ENCODE assay signal across 1 cellular context in genomic region chr22:30245985-30246901, GRCh38.
A peak's percentile ranks its signal among the peaks of the same experiment; 100 is the strongest.
TF ChIP-seq lines count a peak whose summit lies in the region.

Gene LIF, minus strand, starts transcription at chr22:30246759. Its CDS starts 64 bp downstream, at chr22:30246695.

TF ChIP-seq in HEK293, 187 proteins besides CTCF, POLR2A, EP300 and RAD21 (continued from another document):
- TF ChIP-seq ZNF184 (tag by site-specific recombination; IDR thresholded peaks at IDR 0.05) (peak; percentile 51; the same call in 1 of the 2 replicates), SP7 (tag by site-specific recombination; IDR thresholded peaks at IDR 0.05) (peak; percentile 66), ZNF354C (tag by site-specific recombination; IDR thresholded peaks at IDR 0.05; ENCODE audit: borderline replicate concordance, low read depth) (no peak), OVOL3 (tag by site-specific recombination; IDR thresholded peaks at IDR 0.05) (no peak), ZNF701 (tag by site-specific recombination; IDR thresholded peaks at IDR 0.05) (no peak), ZXDB (tag by site-specific recombination; IDR thresholded peaks at IDR 0.05) (peak; percentile 54; the same call in 1 of the 2 replicates), ZNF211 (tag by site-specific recombination; IDR thresholded peaks at IDR 0.05; ENCODE audit: low read depth) (no peak), ZNF624 (tag by site-specific recombination; IDR thresholded peaks at IDR 0.05) (no peak), ZNF155 (tag by site-specific recombination; IDR thresholded peaks at IDR 0.05) (no peak), ZNF341 (tag by site-specific recombination; IDR thresholded peaks at IDR 0.05; ENCODE audit: low read depth) (peak; percentile 79), ZNF692 (tag by site-specific recombination; IDR thresholded peaks at IDR 0.05) (peak; percentile 78), ZNF23 (tag by site-specific recombination; IDR thresholded peaks at IDR 0.05; ENCODE audit: borderline replicate concordance) (no peak), ZBTB11 (tag by site-specific recombination; conservative IDR thresholded peaks at IDR 0.05; ENCODE audit: low read depth) (no peak), ZNF394 (tag by site-specific recombination; IDR thresholded peaks at IDR 0.05; ENCODE audit: borderline replicate concordance) (peak; percentile 64; the same call in 1 of the 2 replicates), SCRT2 (tag by site-specific recombination; IDR thresholded peaks at IDR 0.05) (no peak), ZNF433 (tag by site-specific recombination; IDR thresholded peaks at IDR 0.05; ENCODE audit: low read depth) (no peak), SETDB1 (IDR thresholded peaks at IDR 0.05; ENCODE audit: insufficient read length, low read length) (no peak), ZNF416 (tag by site-specific recombination; IDR thresholded peaks at IDR 0.05) (no peak), ZNF214 (tag by site-specific recombination; IDR thresholded peaks at IDR 0.05; ENCODE audit: borderline replicate concordance) (no peak), ZNF561 (tag by site-specific recombination; IDR thresholded peaks at IDR 0.05; ENCODE audit: borderline replicate concordance) (peak; percentile 33; the same call in 1 of the 2 replicates), ZSCAN5A (tag by site-specific recombination; IDR thresholded peaks at IDR 0.05) (no peak), BCL11A (tag by site-specific recombination; IDR thresholded peaks at IDR 0.05; ENCODE audit: low read depth) (no peak), ZNF391 (tag by site-specific recombination; IDR thresholded peaks at IDR 0.05; ENCODE audit: borderline replicate concordance, low read depth) (peak; percentile 55; the same call in 1 of the 2 replicates), ZNF146 (tag by site-specific recombination; IDR thresholded peaks at IDR 0.05) (no peak), ZBTB44 (tag by site-specific recombination; IDR thresholded peaks at IDR 0.05) (0 out of 2 replicates have a peak, but pooled peaks have one; percentile 10), MEIS1 (CRISPR knock-in tag; IDR thresholded peaks at IDR 0.05; ENCODE audit: borderline replicate concordance) (no peak)
- TF ChIP-seq, protein P1, sequence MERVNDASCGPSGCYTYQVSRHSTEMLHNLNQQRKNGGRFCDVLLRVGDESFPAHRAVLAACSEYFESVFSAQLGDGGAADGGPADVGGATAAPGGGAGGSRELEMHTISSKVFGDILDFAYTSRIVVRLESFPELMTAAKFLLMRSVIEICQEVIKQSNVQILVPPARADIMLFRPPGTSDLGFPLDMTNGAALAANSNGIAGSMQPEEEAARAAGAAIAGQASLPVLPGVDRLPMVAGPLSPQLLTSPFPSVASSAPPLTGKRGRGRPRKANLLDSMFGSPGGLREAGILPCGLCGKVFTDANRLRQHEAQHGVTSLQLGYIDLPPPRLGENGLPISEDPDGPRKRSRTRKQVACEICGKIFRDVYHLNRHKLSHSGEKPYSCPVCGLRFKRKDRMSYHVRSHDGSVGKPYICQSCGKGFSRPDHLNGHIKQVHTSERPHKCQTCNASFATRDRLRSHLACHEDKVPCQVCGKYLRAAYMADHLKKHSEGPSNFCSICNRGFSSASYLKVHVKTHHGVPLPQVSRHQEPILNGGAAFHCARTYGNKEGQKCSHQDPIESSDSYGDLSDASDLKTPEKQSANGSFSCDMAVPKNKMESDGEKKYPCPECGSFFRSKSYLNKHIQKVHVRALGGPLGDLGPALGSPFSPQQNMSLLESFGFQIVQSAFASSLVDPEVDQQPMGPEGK (tag by site-specific recombination; IDR thresholded peaks at IDR 0.05), result peak; percentile 96
- TF ChIP-seq, protein P2, sequence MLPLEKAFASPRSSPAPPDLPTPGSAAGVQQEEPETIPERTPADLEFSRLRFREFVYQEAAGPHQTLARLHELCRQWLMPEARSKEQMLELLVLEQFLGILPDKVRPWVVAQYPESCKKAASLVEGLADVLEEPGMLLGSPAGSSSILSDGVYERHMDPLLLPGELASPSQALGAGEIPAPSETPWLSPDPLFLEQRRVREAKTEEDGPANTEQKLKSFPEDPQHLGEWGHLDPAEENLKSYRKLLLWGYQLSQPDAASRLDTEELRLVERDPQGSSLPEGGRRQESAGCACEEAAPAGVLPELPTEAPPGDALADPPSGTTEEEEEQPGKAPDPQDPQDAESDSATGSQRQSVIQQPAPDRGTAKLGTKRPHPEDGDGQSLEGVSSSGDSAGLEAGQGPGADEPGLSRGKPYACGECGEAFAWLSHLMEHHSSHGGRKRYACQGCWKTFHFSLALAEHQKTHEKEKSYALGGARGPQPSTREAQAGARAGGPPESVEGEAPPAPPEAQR (tag by site-specific recombination; IDR thresholded peaks at IDR 0.05), result 0 out of 2 replicates have a peak, but pooled peaks have one; percentile 15
- TF ChIP-seq, protein P3, sequence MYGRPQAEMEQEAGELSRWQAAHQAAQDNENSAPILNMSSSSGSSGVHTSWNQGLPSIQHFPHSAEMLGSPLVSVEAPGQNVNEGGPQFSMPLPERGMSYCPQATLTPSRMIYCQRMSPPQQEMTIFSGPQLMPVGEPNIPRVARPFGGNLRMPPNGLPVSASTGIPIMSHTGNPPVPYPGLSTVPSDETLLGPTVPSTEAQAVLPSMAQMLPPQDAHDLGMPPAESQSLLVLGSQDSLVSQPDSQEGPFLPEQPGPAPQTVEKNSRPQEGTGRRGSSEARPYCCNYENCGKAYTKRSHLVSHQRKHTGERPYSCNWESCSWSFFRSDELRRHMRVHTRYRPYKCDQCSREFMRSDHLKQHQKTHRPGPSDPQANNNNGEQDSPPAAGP (tag by site-specific recombination; IDR thresholded peaks at IDR 0.05), result peak; percentile 67
- TF ChIP-seq, protein P4, sequence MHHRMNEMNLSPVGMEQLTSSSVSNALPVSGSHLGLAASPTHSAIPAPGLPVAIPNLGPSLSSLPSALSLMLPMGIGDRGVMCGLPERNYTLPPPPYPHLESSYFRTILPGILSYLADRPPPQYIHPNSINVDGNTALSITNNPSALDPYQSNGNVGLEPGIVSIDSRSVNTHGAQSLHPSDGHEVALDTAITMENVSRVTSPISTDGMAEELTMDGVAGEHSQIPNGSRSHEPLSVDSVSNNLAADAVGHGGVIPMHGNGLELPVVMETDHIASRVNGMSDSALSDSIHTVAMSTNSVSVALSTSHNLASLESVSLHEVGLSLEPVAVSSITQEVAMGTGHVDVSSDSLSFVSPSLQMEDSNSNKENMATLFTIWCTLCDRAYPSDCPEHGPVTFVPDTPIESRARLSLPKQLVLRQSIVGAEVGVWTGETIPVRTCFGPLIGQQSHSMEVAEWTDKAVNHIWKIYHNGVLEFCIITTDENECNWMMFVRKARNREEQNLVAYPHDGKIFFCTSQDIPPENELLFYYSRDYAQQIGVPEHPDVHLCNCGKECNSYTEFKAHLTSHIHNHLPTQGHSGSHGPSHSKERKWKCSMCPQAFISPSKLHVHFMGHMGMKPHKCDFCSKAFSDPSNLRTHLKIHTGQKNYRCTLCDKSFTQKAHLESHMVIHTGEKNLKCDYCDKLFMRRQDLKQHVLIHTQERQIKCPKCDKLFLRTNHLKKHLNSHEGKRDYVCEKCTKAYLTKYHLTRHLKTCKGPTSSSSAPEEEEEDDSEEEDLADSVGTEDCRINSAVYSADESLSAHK (tag by site-specific recombination; IDR thresholded peaks at IDR 0.05), result no peak
- TF ChIP-seq, protein P5, sequence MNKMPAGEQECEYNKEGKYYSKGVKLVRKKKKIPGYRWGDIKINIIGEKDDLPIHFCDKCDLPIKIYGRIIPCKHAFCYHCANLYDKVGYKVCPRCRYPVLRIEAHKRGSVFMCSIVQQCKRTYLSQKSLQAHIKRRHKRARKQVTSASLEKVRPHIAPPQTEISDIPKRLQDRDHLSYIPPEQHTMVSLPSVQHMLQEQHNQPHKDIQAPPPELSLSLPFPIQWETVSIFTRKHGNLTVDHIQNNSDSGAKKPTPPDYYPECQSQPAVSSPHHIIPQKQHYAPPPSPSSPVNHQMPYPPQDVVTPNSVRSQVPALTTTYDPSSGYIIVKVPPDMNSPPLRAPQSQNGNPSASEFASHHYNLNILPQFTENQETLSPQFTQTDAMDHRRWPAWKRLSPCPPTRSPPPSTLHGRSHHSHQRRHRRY (tag by site-specific recombination; IDR thresholded peaks at IDR 0.05), result no peak
- TF ChIP-seq, protein P6, sequence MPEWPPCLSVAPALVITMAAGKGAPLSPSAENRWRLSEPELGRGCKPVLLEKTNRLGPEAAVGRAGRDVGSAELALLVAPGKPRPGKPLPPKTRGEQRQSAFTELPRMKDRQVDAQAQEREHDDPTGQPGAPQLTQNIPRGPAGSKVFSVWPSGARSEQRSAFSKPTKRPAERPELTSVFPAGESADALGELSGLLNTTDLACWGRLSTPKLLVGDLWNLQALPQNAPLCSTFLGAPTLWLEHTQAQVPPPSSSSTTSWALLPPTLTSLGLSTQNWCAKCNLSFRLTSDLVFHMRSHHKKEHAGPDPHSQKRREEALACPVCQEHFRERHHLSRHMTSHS (tag by site-specific recombination; IDR thresholded peaks at IDR 0.05), result no peak
TF ChIP-seq in HEK293: peak in this region for 53.
